In the genomic region with DNA sequence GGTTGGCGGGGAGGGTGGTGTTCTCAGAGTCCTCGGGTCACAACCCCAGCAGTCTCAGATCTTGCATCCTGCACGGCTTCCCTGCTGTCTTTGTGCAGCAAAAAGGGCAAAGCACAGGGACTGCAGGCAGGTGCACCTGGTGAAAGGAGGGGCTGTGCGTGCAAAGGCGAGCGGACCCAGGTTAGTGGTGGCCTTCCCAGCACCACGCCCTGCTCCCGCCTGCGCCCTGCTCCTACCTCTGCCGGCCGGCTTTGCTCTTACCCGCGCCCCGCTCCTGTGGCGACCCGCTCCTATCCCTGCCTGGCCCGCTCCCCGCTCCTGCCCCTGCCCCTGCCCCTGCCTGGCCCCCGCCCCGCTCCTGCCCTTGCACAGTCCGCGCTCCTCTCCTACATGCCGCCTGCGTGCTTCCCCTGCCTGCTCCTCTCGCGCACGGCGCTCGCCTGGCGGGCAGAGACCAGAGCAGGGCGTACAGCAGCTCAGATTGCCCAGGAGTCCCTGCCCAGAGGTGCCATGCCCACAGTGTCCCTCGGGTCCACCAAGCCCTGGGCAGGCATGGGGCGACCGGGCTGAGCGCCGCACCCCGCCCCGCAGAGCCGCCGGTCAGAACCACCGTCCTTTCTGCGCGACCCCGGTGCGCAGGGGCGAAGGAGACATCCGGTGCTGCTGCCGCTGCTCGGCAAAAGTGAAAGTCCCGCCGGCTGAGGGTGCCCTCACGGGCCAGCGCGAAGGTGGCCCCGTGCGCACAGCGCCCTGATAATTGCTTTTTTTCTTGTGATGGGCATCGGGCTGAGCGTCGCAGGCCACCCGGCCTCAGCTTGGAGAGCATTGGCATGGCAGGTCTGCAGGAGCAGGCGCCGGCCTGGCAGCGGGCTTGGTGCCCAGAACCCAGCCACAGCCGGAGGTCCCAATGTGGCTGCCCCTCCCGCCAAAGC, we compare ENCODE assay signal across 8 cellular contexts. TPM values are rescaled to one million over a fixed set of nuclear protein-coding genes. Genes with fewer than 3 reads are reported as not detected.
A peak's percentile ranks its signal among the peaks of the same experiment; 100 is the strongest.
DNase-seq lines count a peak whose midpoint lies in the region; ATAC-seq, FAIRE-seq and TF ChIP-seq lines count a peak whose summit lies in the region.
"Not testable (repeated sequence)": the region's sequence is repeated elsewhere in the genome, so short reads cannot be mapped to it uniquely, and the experiment has no call there.

No MANE protein-coding gene starts in this region.

- TF ChIP-seq EP300 in H1 (IDR thresholded peaks at IDR 0.05; ENCODE audit: borderline replicate concordance in 1 of 2, low read depth in 2 of 2, low read length in 2 of 2) = not testable (repeated sequence)

- not testable (repeated sequence) for H3K4me1 ChIP-seq in H1 (replicated peaks in 1 of 4; ENCODE audit: control insufficient read depth in 3 of 4, insufficient read depth in 4 of 4, low read length in 3 of 4); right lobe of liver

- H3K23me2 ChIP-seq in H1 (ENCODE audit: low read depth, low read length) = not testable (repeated sequence)

- not testable (repeated sequence) for H4K20me1 ChIP-seq in H1 (replicated peaks in 1 of 2; ENCODE audit: control insufficient read depth in 1 of 2, insufficient read depth in 2 of 2, low read length in 2 of 2)

- H2BK12ac ChIP-seq in H1 (ENCODE audit: low read depth, low read length) = not testable (repeated sequence)

- POLR2A ChIA-PET in H1 (lab: Charles Lee; ENCODE audit: partially characterized antibody) = not testable (repeated sequence)

- not testable (repeated sequence) for H4K5ac ChIP-seq in H1 (ENCODE audit: insufficient read length, low read depth, low read length)

- CTCF ChIA-PET in H1 (lab: Charles Lee; ENCODE audit: partially characterized antibody) = not testable (repeated sequence)

- H3K36me3 Mint-ChIP-seq in activated T-helper 17 cell treated with anti-CD3 and anti-CD28 coated beads, Interleukin-2, amount 50 U/mL, for 72 hours (ENCODE audit: low read depth) = not testable (repeated sequence)

- not testable (repeated sequence) for TF ChIP-seq RAD21 in H1 (IDR thresholded peaks at IDR 0.05 in 1 of 2, conservative IDR thresholded peaks at IDR 0.05 in 1 of 2; ENCODE audit: low read depth in 2 of 2, low read length in 2 of 2)

- not testable (repeated sequence) for TF ChIP-seq POLR2A in H1 (IDR thresholded peaks at IDR 0.05; ENCODE audit: control extremely low read depth in 1 of 2, low read depth in 2 of 2, low read length in 2 of 2); right lobe of liver (IDR thresholded peaks at IDR 0.05)

- H3K27ac ChIP-seq in H1 (ENCODE audit: low read depth, low read length); right lobe of liver: not testable (repeated sequence)

- WGBS in H1 (ENCODE audit: extremely low coverage in 1 of 2, insufficient coverage in 1 of 2, insufficient read length in 1 of 2, insufficient replicate concordance in 2 of 2, low coverage in 1 of 2, low lambda C conversion rate in 2 of 2, missing lambda C conversion rate in 1 of 2), 2 experiments = 7% methylated on average over 20 of the region's 66 CpGs; no CpG with 5 or more reads in 1 of the 2 experiments
- WGBS in right lobe of liver (ENCODE audit: insufficient coverage, low coverage, low lambda C conversion rate, missing lambda C conversion rate) = 0% methylated on average over 10 of the region's 66 CpGs

- not testable (repeated sequence) for H4K8ac ChIP-seq in H1 (ENCODE audit: extremely low read depth, insufficient read depth, low read length)

- H4K91ac ChIP-seq in H1 (replicated peaks; ENCODE audit: insufficient read length, low read length) = not testable (repeated sequence)

- not testable (repeated sequence) for H3K36me3 ChIP-seq in H1 (ENCODE audit: control insufficient read depth in 2 of 4, insufficient read depth in 4 of 4, low read length in 3 of 4); right lobe of liver

- H3K4me3 Mint-ChIP-seq in activated T-helper 17 cell treated with anti-CD3 and anti-CD28 coated beads, Interleukin-2, amount 50 U/mL, for 72 hours = peak overlapping the region; percentile 46

- not testable (repeated sequence) for H2BK120ac ChIP-seq in H1 (replicated peaks; ENCODE audit: low read depth, low read length)

- not testable (repeated sequence) for H3K56ac ChIP-seq in H1 (replicated peaks; ENCODE audit: insufficient read length, low read depth, low read length)

- H3K79me2 ChIP-seq in H1 (ENCODE audit: control insufficient read depth in 1 of 2, insufficient read depth in 2 of 2, low read length in 2 of 2) = not testable (repeated sequence)

- not testable (repeated sequence) for H2BK5ac ChIP-seq in H1 (ENCODE audit: low read depth, low read length)

- not testable (repeated sequence) for H3K9me3 ChIP-seq in H1 (ENCODE audit: insufficient read depth in 2 of 2, low read depth in 1 of 2, low read length in 1 of 2); right lobe of liver

- not testable (repeated sequence) for H3K27me3 Mint-ChIP-seq in activated T-helper 17 cell treated with anti-CD3 and anti-CD28 coated beads, Interleukin-2, amount 50 U/mL, for 72 hours

- H3K27ac Mint-ChIP-seq in activated T-helper 17 cell treated with anti-CD3 and anti-CD28 coated beads, Interleukin-2, amount 50 U/mL, for 72 hours = not testable (repeated sequence)

- intact Hi-C loops in right lobe of liver (cut with DNase I) = not testable (repeated sequence)

- H3K9me3 Mint-ChIP-seq in activated T-helper 17 cell treated with anti-CD3 and anti-CD28 coated beads, Interleukin-2, amount 50 U/mL, for 72 hours = not testable (repeated sequence)

- peak overlapping the region; percentile 54 for H3K4me3 ChIP-seq in AG10803 (ENCODE audit: low read length)
- H3K4me3 ChIP-seq in H1 (ENCODE audit: extremely low read depth in 1 of 4, insufficient read depth in 2 of 4, low read depth in 3 of 4, low read length in 4 of 4) = peak overlapping the region; percentile 17 to 54 (median 32); a peak in 5 of 8 replicates
- peak overlapping the region; percentile 33 to 53 (median 46) for H3K4me3 ChIP-seq in right lobe of liver

- H3K18ac ChIP-seq in H1 (ENCODE audit: extremely low read depth, low read length) = not testable (repeated sequence)

- not testable (repeated sequence) for FAIRE-seq in H1 (lab: Jason Lieb, UNC)

- not testable (repeated sequence) for H3K4me1 Mint-ChIP-seq in activated T-helper 17 cell treated with anti-CD3 and anti-CD28 coated beads, Interleukin-2, amount 50 U/mL, for 72 hours

- H3K27me3 ChIP-seq in H1 (replicated peaks in 1 of 4; ENCODE audit: control insufficient read depth in 3 of 4, extremely low read depth in 1 of 4, insufficient read depth in 3 of 4, low read length in 3 of 4); right lobe of liver: not testable (repeated sequence)

- H3K9ac ChIP-seq in H1 (replicated peaks in 1 of 4; ENCODE audit: extremely low read depth in 1 of 4, low read depth in 3 of 4, low read length in 3 of 4) = not testable (repeated sequence)

- not testable (repeated sequence) for H3K4ac ChIP-seq in H1 (replicated peaks; ENCODE audit: insufficient read length, low read depth, low read length)

- not testable (repeated sequence) for H2AFZ ChIP-seq in H1 (ENCODE audit: low read length)

- H3K4me2 ChIP-seq in H1 (ENCODE audit: insufficient read depth in 1 of 2, low read depth in 2 of 2, low read length in 2 of 2) = peak overlapping the region; percentile 25 to 70; a peak in 3 of 4 replicates

- ATAC-seq in GM18907 (IDR thresholded peaks at IDR 0.05; ENCODE audit: unreplicated experiment) = peak; percentile 44
- ATAC-seq in HG03175 (IDR thresholded peaks at IDR 0.05; ENCODE audit: unreplicated experiment) = peak; percentile 42
- peak; percentile 56 for ATAC-seq in activated T-helper 17 cell treated with anti-CD3 and anti-CD28 coated beads, Interleukin-2, amount 50 U/mL, for 72 hours (replicated peaks)
- peak; percentile 34 to 58 (median 48) for ATAC-seq in right lobe of liver

- H3K14ac ChIP-seq in H1 (ENCODE audit: insufficient read length) = not testable (repeated sequence)

- not testable (repeated sequence) for H2BK15ac ChIP-seq in H1 (ENCODE audit: low read length)

- not testable (repeated sequence) for H2BK20ac ChIP-seq in H1 (ENCODE audit: low read length)

- TF ChIP-seq CTCF in AG10803 (conservative IDR thresholded peaks at IDR 0.05; ENCODE audit: low read length); H1 (IDR thresholded peaks at IDR 0.05; ENCODE audit: control extremely low read depth in 1 of 3, insufficient read depth in 1 of 3, low read depth in 1 of 3, low read length in 3 of 3); right lobe of liver (IDR thresholded peaks at IDR 0.05): not testable (repeated sequence)

- DNase-seq in AG10803 (ENCODE audit: low read depth) (peak; percentile 6), SW480 (ENCODE audit: low spot score) (peak; percentile 38)
- DNase-seq in H1 (ENCODE audit: low read depth in 1 of 2, low spot score in 2 of 2); right lobe of liver: not testable (repeated sequence)
- peak; percentile 12 for DNase-seq in stimulated activated CD4-positive, alpha-beta T cell treated with anti-CD3 and anti-CD28 coated beads, Interleukin-2, amount 100 ng/mL, for 4 hours (ENCODE audit: low read depth)

- H3K79me1 ChIP-seq in H1 (ENCODE audit: low read depth, low read length) = not testable (repeated sequence)

- H2AK5ac ChIP-seq in H1 (ENCODE audit: low read depth, low read length) = not testable (repeated sequence)

- H3K23ac ChIP-seq in H1 (ENCODE audit: insufficient read length) = not testable (repeated sequence)

RNA-seq across cellular contexts. Expression of a gene that starts 52.0 kb away (rescaled TPM):
- total RNA-seq in activated T-helper 17 cell treated with anti-CD3 and anti-CD28 coated beads, Interleukin-2, amount 50 U/mL, for 72 hours = not detected
- not detected in 2 replicates for total RNA-seq in H1 (2021; fragmentation: NEBNext Ultra II Directional; extraction: Animal tissue kit (Norgen Biotek cat#: 25700))
- polyA plus RNA-seq in H1 (2011; rRNA removed) = 0.09 TPM in 1 of 2 replicates, not detected in the other
- polyA plus RNA-seq in H1 (2011; cell fraction: cytosol; rRNA removed) = not detected
- not detected for polyA plus RNA-seq in H1 (2011; cell fraction: nucleus; rRNA removed)
- polyA plus RNA-seq in H1 (2012, experiment 1 of 2) = 0.11 to 0.12 TPM in 2 of 4 replicates, not detected in the others
- polyA plus RNA-seq in H1 (2012, experiment 2 of 2) = not detected
- 0.04 TPM for polyA plus RNA-seq in H1 (2013, experiment 1 of 2)
- not detected for polyA plus RNA-seq in H1 (2013, experiment 2 of 2)
- polyA minus RNA-seq in H1 (2011; rRNA and poly(A)+ RNA removed) = not detected in 2 replicates
- not detected for polyA minus RNA-seq in H1 (2011; cell fraction: cytosol; rRNA and poly(A)+ RNA removed)
- not detected for polyA minus RNA-seq in H1 (2011; cell fraction: nucleus; rRNA and poly(A)+ RNA removed)
- total RNA-seq in right lobe of liver = not detected
